In genomic region chr7:113421696-113422330, GRCh38 we compare ENCODE assay signal across 1 cellular context.
TF ChIP-seq lines count a peak whose summit lies in the region.

No MANE protein-coding gene starts in this region.

TF ChIP-seq in HCT116, 20 proteins besides CTCF, POLR2A, EP300 and RAD21 (continued from another document):
- TF ChIP-seq REST (IDR thresholded peaks at IDR 0.05; ENCODE audit: low read depth) (no peak), ELF1 (IDR thresholded peaks at IDR 0.05; ENCODE audit: borderline replicate concordance, low read depth) (no peak), SP1 (IDR thresholded peaks at IDR 0.05; ENCODE audit: low read depth) (no peak), MAX (IDR thresholded peaks at IDR 0.05) (peak; percentile 73)
